Comparison of ENCODE assay signal across 8 cellular contexts in genomic region chr15:101293122-101293521, GRCh38. TPM values are rescaled to one million over a fixed set of nuclear protein-coding genes. Genes with fewer than 3 reads are reported as not detected.
DNase-seq lines count a peak whose midpoint lies in the region; ATAC-seq and TF ChIP-seq lines count a peak whose summit lies in the region.

No MANE protein-coding gene starts in this region.

- no peak for TF ChIP-seq POLR2A in breast epithelium (IDR thresholded peaks at IDR 0.05)

- DNase-seq in CD4-positive, CD25-positive, alpha-beta regulatory T cell = no peak
- DNase-seq in breast epithelium (ENCODE audit: low spot score in 2 of 2) = no peak
- DNase-seq in naive B cell = no peak
- DNase-seq in glomerular visceral epithelial cell (ENCODE audit: extremely low spot score) = no peak
- DNase-seq in occipital lobe (lab: John Stamatoyannopoulos, UW) = no peak

- no peak for TF ChIP-seq CTCF in breast epithelium (IDR thresholded peaks at IDR 0.05)

- H3K4me3 Mint-ChIP-seq in CD4-positive, CD25-positive, alpha-beta regulatory T cell = peak overlapping the region; percentile 94 to 99 (median 96)
- H3K4me3 Mint-ChIP-seq in IgD-negative memory B cell (peak overlapping the region; percentile 93 to 100 (median 96)), naive B cell (peak overlapping the region; percentile 93 to 99 (median 96))

- peaks cover 32 to 70% (median 46%) of the 10 kb centered on the region in 4 donors for H3K4me1 Mint-ChIP-seq in CD4-positive, CD25-positive, alpha-beta regulatory T cell
- H3K4me1 Mint-ChIP-seq in IgD-negative memory B cell (peaks cover 39 to 46% (median 45%) of the 10 kb centered on the region in 3 donors), naive B cell (peaks cover 41 to 49% (median 41%) of the 10 kb centered on the region in 3 donors)

- intact Hi-C loops in breast epithelium (cut with DNase I; ENCODE audit: low total_unique reads) = no loop called here

- H3K27me3 ChIP-seq in CD4-positive, CD25-positive, alpha-beta regulatory T cell (ENCODE audit: control insufficient read depth, insufficient read depth, low read length) = no peaks in the 10 kb centered on the region
- H3K27me3 ChIP-seq in breast epithelium = no peaks in the 10 kb centered on the region

- peaks cover 46% of the 10 kb centered on the region for H3K4me1 ChIP-seq in CD4-positive, CD25-positive, alpha-beta regulatory T cell (ENCODE audit: control insufficient read depth, insufficient read depth, low read length, poor library complexity, severe bottlenecking)
- peaks cover 0 to 15% of the 10 kb centered on the region in 2 donors for H3K4me1 ChIP-seq in breast epithelium

- H3K27ac Mint-ChIP-seq in CD4-positive, CD25-positive, alpha-beta regulatory T cell = peak overlapping the region in 2 of 3 donors; percentile 98
- H3K27ac Mint-ChIP-seq in IgD-negative memory B cell = peak overlapping the region; percentile 89 to 100 (median 98)
- peak overlapping the region in 3 of 6 donors; percentile 56 to 99 (median 96) for H3K27ac Mint-ChIP-seq in naive B cell

- peak overlapping the region; percentile 97 for H3K27ac ChIP-seq in CD4-positive, CD25-positive, alpha-beta regulatory T cell (ENCODE audit: insufficient read depth, low read length, poor library complexity, severe bottlenecking)
- H3K27ac ChIP-seq in breast epithelium = no peak overlapping the region

- no peaks in the 10 kb centered on the region for H3K9me3 ChIP-seq in CD4-positive, CD25-positive, alpha-beta regulatory T cell (ENCODE audit: control insufficient read depth in 2 of 2, low read length in 2 of 2)
- no peaks in the 10 kb centered on the region for H3K9me3 ChIP-seq in breast epithelium

- no peak for ATAC-seq in CD4-positive, CD25-positive, alpha-beta regulatory T cell (ENCODE audit: low read depth in 2 of 2)
- ATAC-seq in naive B cell (ENCODE audit: low read depth in 2 of 2) (no peak), GM21717 (IDR thresholded peaks at IDR 0.05; ENCODE audit: unreplicated experiment) (no peak), GM18511 (IDR thresholded peaks at IDR 0.05; ENCODE audit: unreplicated experiment) (no peak)

- peaks cover 0 to 4% (median 0%) of the 10 kb centered on the region in 7 donors for H3K9me3 Mint-ChIP-seq in CD4-positive, CD25-positive, alpha-beta regulatory T cell
- H3K9me3 Mint-ChIP-seq in IgD-negative memory B cell (no peaks in the 10 kb centered on the region), naive B cell (no peaks in the 10 kb centered on the region)

- peaks cover 24% of the 10 kb centered on the region for H3K36me3 Mint-ChIP-seq in CD4-positive, CD25-positive, alpha-beta regulatory T cell
- H3K36me3 Mint-ChIP-seq in IgD-negative memory B cell = peaks cover 3% of the 10 kb centered on the region
- peaks cover 17 to 20% of the 10 kb centered on the region in 2 donors for H3K36me3 Mint-ChIP-seq in naive B cell

- H3K36me3 ChIP-seq in CD4-positive, CD25-positive, alpha-beta regulatory T cell (ENCODE audit: control insufficient read depth, insufficient read depth, low read length) = peaks cover 21% of the 10 kb centered on the region
- no peaks in the 10 kb centered on the region for H3K36me3 ChIP-seq in breast epithelium

- H3K27me3 Mint-ChIP-seq in CD4-positive, CD25-positive, alpha-beta regulatory T cell = no peaks in the 10 kb centered on the region
- no peaks in the 10 kb centered on the region for H3K27me3 Mint-ChIP-seq in IgD-negative memory B cell
- H3K27me3 Mint-ChIP-seq in naive B cell = no peaks in the 10 kb centered on the region

- H3K4me3 ChIP-seq in CD4-positive, CD25-positive, alpha-beta regulatory T cell (ENCODE audit: low read depth, low read length) = peak overlapping the region; percentile 98
- H3K4me3 ChIP-seq in breast epithelium = peak overlapping the region; percentile 93 to 97 (median 93)

RNA-seq across cellular contexts. Expression of gene SNRPA1, which starts 1.9 kb away (rescaled TPM):
- 176 TPM for total RNA-seq in CD4-positive, CD25-positive, alpha-beta regulatory T cell
- polyA plus RNA-seq in CD4-positive, CD25-positive, alpha-beta regulatory T cell = 10 to 100 TPM; 67.0 to 85.2 (median 68.4) TPM
- polyA plus RNA-seq in IgD-negative memory B cell = 73.1 TPM
- 10 to 100 TPM; 26.4 to 51.1 (median 44.3) TPM for total RNA-seq in breast epithelium
- 10 to 100 TPM; 60.4 to 74.7 (median 66.6) TPM for polyA plus RNA-seq in naive B cell (ENCODE audit: low read depth in 6 of 6)
- 15.0 TPM for total RNA-seq in occipital lobe

RNA-seq across cellular contexts. Expression of gene SELENOS, which starts 15.8 kb away (rescaled TPM):
- total RNA-seq in CD4-positive, CD25-positive, alpha-beta regulatory T cell = 32.3 TPM
- polyA plus RNA-seq in CD4-positive, CD25-positive, alpha-beta regulatory T cell = 10 to 100 TPM; 56.8 to 72.5 (median 60.0) TPM
- polyA plus RNA-seq in IgD-negative memory B cell (55.2 TPM), naive B cell (ENCODE audit: low read depth in 6 of 6) (10 to 100 TPM; 25.7 to 49.7 (median 40.0) TPM)
- total RNA-seq in breast epithelium (10 to 100 TPM; 56.1 to 76.8 (median 76.4) TPM), occipital lobe (40.1 TPM)

RNA-seq across cellular contexts. Expression of gene CHSY1, which starts 41.3 kb away (rescaled TPM):
- total RNA-seq in CD4-positive, CD25-positive, alpha-beta regulatory T cell = 24.8 TPM
- 1 to 10 TPM; 2.4 to 3.8 (median 2.6) TPM for polyA plus RNA-seq in CD4-positive, CD25-positive, alpha-beta regulatory T cell
- polyA plus RNA-seq in IgD-negative memory B cell (1.1 TPM), naive B cell (ENCODE audit: low read depth in 6 of 6) (1 to 10 TPM; 2.0 to 3.7 (median 2.5) TPM)
- total RNA-seq in breast epithelium (10 to 100 TPM; 22.6 to 36.7 (median 33.4) TPM), occipital lobe (23.9 TPM)
